23 cellular contexts compared by ENCODE assay signal in genomic region chr11:3686751-3687150, GRCh38. TPM values are rescaled to one million over a fixed set of nuclear protein-coding genes. Genes with fewer than 3 reads are reported as not detected.
DNase-seq lines count a peak whose midpoint lies in the region; ATAC-seq and TF ChIP-seq lines count a peak whose summit lies in the region.
"Had no signal": no experiment of that assay in that cellular context is flagged by ENCODE, and none has a peak within 500 bp of the region (broad histone marks: within the 10 kb centered on the region; RNA-seq: fewer than 3 reads in every experiment).

No MANE protein-coding gene starts in this region.

- H3K9me1 ChIP-seq in IMR-90 (ENCODE audit: insufficient read depth, low read length), result peaks cover 4% of the 10 kb centered on the region

- no peak overlapping the region for H2AK5ac ChIP-seq in IMR-90 (ENCODE audit: low read depth, low read length)

- no peak overlapping the region for H3K9ac ChIP-seq in IMR-90 (ENCODE audit: low read depth, low read length)

- H4K20me1 ChIP-seq in IMR-90 (ENCODE audit: insufficient read depth, low read length), result 0 out of 2 replicates have a peak, but pooled peaks cover 2% of the 10 kb centered on the region

- intact Hi-C loops in IMR-90 (cut with micrococcal nuclease), result no loop called here

- no TSS peak for BruUV-seq in IMR-90 (replicated peaks; lab: Mats Ljungman, UMichigan)

- H3K23ac ChIP-seq in IMR-90 (ENCODE audit: low read depth, low read length), result no peak overlapping the region

- H3K56ac ChIP-seq in IMR-90 (ENCODE audit: extremely low read depth, insufficient read depth, low read length), result no peak overlapping the region

- no peak overlapping the region for H4K91ac ChIP-seq in IMR-90 (ENCODE audit: insufficient read depth, low read depth, low read length)

- no peak for TF ChIP-seq RAD21 in IMR-90 (IDR thresholded peaks at IDR 0.05; ENCODE audit: low read length)

- POLR2A ChIA-PET in IMR-90 (lab: Charles Lee; ENCODE audit: unreplicated experiment), result no interaction called here

- H2BK20ac ChIP-seq in IMR-90 (ENCODE audit: low read depth, low read length), result no peak overlapping the region

- H2BK5ac ChIP-seq in IMR-90 (ENCODE audit: low read depth, low read length, poor library complexity, severe bottlenecking), result no peak overlapping the region

- CTCF ChIA-PET in IMR-90 (lab: Yijun Ruan, JAX), result no interaction called here

- no peak overlapping the region for H3K4me3 ChIP-seq in IMR-90 (ENCODE audit: insufficient read depth, low read depth, low read length)

- ATAC-seq in IMR-90 (ENCODE audit: low read depth) (no peak), GM21381 (IDR thresholded peaks at IDR 0.05; ENCODE audit: unreplicated experiment) (no peak), HG02623 (IDR thresholded peaks at IDR 0.05; ENCODE audit: unreplicated experiment) (no peak)
- ATAC-seq: PC-3, SK-N-SH treated with all-trans-retinoic acid at 6 μM for 48 hours had no signal

- H3K4me1 ChIP-seq in IMR-90 (ENCODE audit: control insufficient read depth, insufficient read depth, low read length), result peaks cover 3% of the 10 kb centered on the region; the same call in 1 of the 2 replicates

- no peaks in the 10 kb centered on the region for H3K27me3 ChIP-seq in IMR-90 (ENCODE audit: control insufficient read depth, insufficient read depth, low read length)

- H3K18ac ChIP-seq in IMR-90 (ENCODE audit: low read depth, low read length), result no peak overlapping the region

- H4K8ac ChIP-seq in IMR-90 (ENCODE audit: low read depth in 2 of 2, low read length in 2 of 2), result no peak overlapping the region

- peaks cover 50% of the 10 kb centered on the region for H3K36me3 ChIP-seq in IMR-90 (ENCODE audit: control insufficient read depth, insufficient read depth, low read length)

- no peak overlapping the region for H3K4me2 ChIP-seq in IMR-90 (ENCODE audit: low read depth, low read length)

- TF ChIP-seq POLR2A in IMR-90 (IDR thresholded peaks at IDR 0.05; ENCODE audit: low read depth, low read length), result no peak

- DNase-seq in IMR-90, result peak; percentile 35
- DNase-seq in astrocyte of the hippocampus (ENCODE audit: low read depth, low spot score), result peak; percentile 8
- peak; percentile 36 for DNase-seq in glomerular visceral epithelial cell (ENCODE audit: extremely low spot score)
- DNase-seq in stimulated activated CD4-positive, alpha-beta T cell treated with anti-CD3 and anti-CD28 coated beads, Interleukin-1b, Interleukin-23, amount 100 ng/mL, for 48 hours, result no peak
- no peak for DNase-seq in mesenteric fat pad (ENCODE audit: low spot score)
- DNase-seq: ACHN; C1 segment of cervical spinal cord; CD8-positive, alpha-beta memory T cell; DMS53; H7; HFFc6; NCI-H1105; NCI-H1694 treated with DMSO at 0.1 percent for 48 hours; NCI-H2107; NCI-H345; NCI-H524 treated with DMSO at 0.1 percent for 48 hours; PC-3; RPMI8226; SIG-M5 had no signal

- no peak overlapping the region for H3K27ac ChIP-seq in IMR-90 (ENCODE audit: insufficient read depth, low read length)

- H2AFZ ChIP-seq in IMR-90 (replicated peaks; ENCODE audit: low read length, poor library complexity), result no peak overlapping the region

- H3K4ac ChIP-seq in IMR-90 (ENCODE audit: low read depth, low read length), result no peak overlapping the region

- no peak overlapping the region for H2BK15ac ChIP-seq in IMR-90 (ENCODE audit: low read depth, low read length)

- in situ Hi-C loops in IMR-90 (cut with MboI; ENCODE audit: low sequenced_read_pairs), result no loop called here

- H2BK120ac ChIP-seq in IMR-90 (ENCODE audit: low read depth, low read length), result no peak overlapping the region

- no peaks in the 10 kb centered on the region for H3K9me3 ChIP-seq in IMR-90 (ENCODE audit: control insufficient read depth, insufficient read depth, low read length)

- H4K5ac ChIP-seq in IMR-90 (ENCODE audit: low read depth, low read length), result no peak overlapping the region

- no peak overlapping the region for H2AK9ac ChIP-seq in IMR-90 (replicated peaks; ENCODE audit: low read depth, low read length, poor library complexity)

- WGBS in IMR-90 (ENCODE audit: extremely low coverage in 2 of 2, insufficient read length in 1 of 2), 2 experiments, result no CpG with 5 or more reads among the region's 4 CpGs

- H3K14ac ChIP-seq in IMR-90 (replicated peaks; ENCODE audit: low read depth, low read length), result no peak overlapping the region

- peaks cover 7 to 17% of the 10 kb centered on the region in 2 experiments; a peak in 3 of 4 replicates for H3K79me1 ChIP-seq in IMR-90 (ENCODE audit: low read depth in 1 of 2, low read length in 2 of 2)

- no peak for TF ChIP-seq CTCF in IMR-90 (conservative IDR thresholded peaks at IDR 0.05; ENCODE audit: low read depth, low read length)

- dilution Hi-C loops in IMR-90 (cut with HindIII; ENCODE audit: low sequenced_read_pairs, unreplicated experiment), result no loop called here

TF ChIP-seq in IMR-90, 13 proteins besides CTCF, POLR2A, EP300 and RAD21:
- TF ChIP-seq RFX5 (IDR thresholded peaks at IDR 0.05; ENCODE audit: low read depth, low read length), result no peak
- no peak for TF ChIP-seq NFE2L2 (IDR thresholded peaks at IDR 0.05; ENCODE audit: low read depth, low read length)
- TF ChIP-seq CEBPB (IDR thresholded peaks at IDR 0.05; ENCODE audit: low read depth, low read length), result no peak
- no peak for TF ChIP-seq FOS (IDR thresholded peaks at IDR 0.05; ENCODE audit: low read depth, low read length)
TF ChIP-seq in IMR-90: peak in this region for 0.

RNA-seq across cellular contexts. Expression of gene CHRNA10, which starts 15.6 kb away (rescaled TPM):
- total RNA-seq in IMR-90 (2012; rRNA removed) (under 0.01 and 0.36 TPM in 2 replicates), mesenteric fat pad (1.3 TPM)
- 0.79 and 1.2 TPM in 2 replicates for polyA plus RNA-seq in IMR-90 (2012; rRNA removed)
- 0.41 and 0.69 TPM in 2 replicates for polyA plus RNA-seq in IMR-90 (2012; cell fraction: cytosol; rRNA removed)
- polyA plus RNA-seq in IMR-90 (2012; cell fraction: nucleus; rRNA removed; ENCODE audit: low replicate concordance), result 4.5 and 11.7 TPM in 2 replicates

RNA-seq across cellular contexts. Expression of gene ART1, which starts 41.8 kb away (rescaled TPM):
- total RNA-seq in IMR-90 (2012; rRNA removed) (not detected in 2 replicates), mesenteric fat pad (not detected)
- polyA plus RNA-seq in IMR-90 (2012; rRNA removed), result not detected in 2 replicates
- not detected in 2 replicates for polyA plus RNA-seq in IMR-90 (2012; cell fraction: cytosol; rRNA removed)
- not detected in 2 replicates for polyA plus RNA-seq in IMR-90 (2012; cell fraction: nucleus; rRNA removed; ENCODE audit: low replicate concordance)
- total RNA-seq: CD8-positive, alpha-beta memory T cell; G401; HFFc6; PC-3 had no signal
- polyA plus RNA-seq: CD8-positive, alpha-beta memory T cell had no signal

RNA-seq across cellular contexts. Expression of gene ART5, which starts 45.0 kb away (rescaled TPM):
- total RNA-seq in IMR-90 (2012; rRNA removed), result not detected in 2 replicates
- not detected in 2 replicates for polyA plus RNA-seq in IMR-90 (2012; rRNA removed)
- 0.23 TPM in 1 of 2 replicates, not detected in the other for polyA plus RNA-seq in IMR-90 (2012; cell fraction: cytosol; rRNA removed)
- polyA plus RNA-seq in IMR-90 (2012; cell fraction: nucleus; rRNA removed; ENCODE audit: low replicate concordance), result 0.11 TPM in 1 of 2 replicates, not detected in the other
- total RNA-seq in mesenteric fat pad, result not detected
- total RNA-seq: CD8-positive, alpha-beta memory T cell; HFFc6; PC-3 had no signal
- polyA plus RNA-seq: CD8-positive, alpha-beta memory T cell had no signal

Comparison
In these comparisons a context has a peak if more than half of its experiments do, and no peak if none do; other contexts are left out.
1. DNase-seq: peak in IMR-90 (single experiment), astrocyte of the hippocampus (single experiment) and glomerular visceral epithelial cell (single experiment); none in stimulated activated CD4-positive, alpha-beta T cell treated with anti-CD3 and anti-CD28 coated beads, Interleukin-1b, Interleukin-23, amount 100 ng/mL, for 48 hours (single experiment) and mesenteric fat pad (single experiment).